Comparison of ENCODE assay signal across 8 cellular contexts in genomic region chr1:180632326-180633088, GRCh38. TPM values are rescaled to one million over a fixed set of nuclear protein-coding genes. Genes with fewer than 3 reads are reported as not detected.
DNase-seq lines count a peak whose midpoint lies in the region; ATAC-seq and TF ChIP-seq lines count a peak whose summit lies in the region.

No MANE protein-coding gene starts in this region.

- no peaks in the 10 kb centered on the region for H3K9me3 ChIP-seq in esophagus squamous epithelium
- H3K9me3 ChIP-seq in subcutaneous abdominal adipose tissue (ENCODE audit: control insufficient read depth in 5 of 5, low read length in 5 of 5) = no peaks in the 10 kb centered on the region

- 1 to 2% methylated on average over 8 to 18 of the region's 44 CpGs for WGBS in esophagus squamous epithelium, 2 donors

- H3K27me3 ChIP-seq in esophagus squamous epithelium = no peaks in the 10 kb centered on the region
- no peaks in the 10 kb centered on the region for H3K27me3 ChIP-seq in subcutaneous abdominal adipose tissue (ENCODE audit: control insufficient read depth in 5 of 5, insufficient read depth in 4 of 5, low read length in 5 of 5)

- H3K4me3 ChIP-seq in esophagus squamous epithelium (peak overlapping the region; percentile 56 to 86 (median 72)), subcutaneous abdominal adipose tissue (ENCODE audit: low read depth in 1 of 5, low read length in 5 of 5) (peak overlapping the region; percentile 80 to 100 (median 99))

- ATAC-seq in GM18519 (IDR thresholded peaks at IDR 0.05; ENCODE audit: low FRiP score, unreplicated experiment) = peak; percentile 20
- ATAC-seq in HG03045 (IDR thresholded peaks at IDR 0.05; ENCODE audit: unreplicated experiment) = peak; percentile 48
- peak; percentile 39 to 55 (median 40) for ATAC-seq in natural killer cell

- no peak for TF ChIP-seq POLR2A in esophagus squamous epithelium (IDR thresholded peaks at IDR 0.05)

- peak overlapping the region; percentile 31 to 87 (median 83) for H3K9ac ChIP-seq in subcutaneous abdominal adipose tissue (ENCODE audit: low read length in 5 of 5)

- TF ChIP-seq CTCF in esophagus squamous epithelium (IDR thresholded peaks at IDR 0.05) = no peak
- no peak for TF ChIP-seq CTCF in natural killer cell (IDR thresholded peaks at IDR 0.05)

- no peak overlapping the region for H3K27ac Mint-ChIP-seq in natural killer cell

- peaks cover 2 to 4% of the 10 kb centered on the region in 2 donors for H3K27me3 Mint-ChIP-seq in natural killer cell (ENCODE audit: low read depth in 2 of 2)

- H3K4me1 Mint-ChIP-seq in natural killer cell = peaks cover 0 to 14% of the 10 kb centered on the region in 2 donors

- H3K27ac ChIP-seq in esophagus squamous epithelium = peak overlapping the region; percentile 83 to 96 (median 92)
- H3K27ac ChIP-seq in subcutaneous abdominal adipose tissue (ENCODE audit: low read depth, low read length) = peak overlapping the region; percentile 86

- H3K36me3 ChIP-seq in esophagus squamous epithelium (no peaks in the 10 kb centered on the region), subcutaneous abdominal adipose tissue (ENCODE audit: control insufficient read depth in 5 of 5, insufficient read depth in 5 of 5, low read length in 5 of 5) (no peaks in the 10 kb centered on the region)

- H3K4me1 ChIP-seq in esophagus squamous epithelium (peaks cover 0 to 53% (median 17%) of the 10 kb centered on the region in 3 donors), subcutaneous abdominal adipose tissue (ENCODE audit: control insufficient read depth in 5 of 5, insufficient read depth in 5 of 5, low read length in 5 of 5) (peaks cover 5 to 38% (median 34%) of the 10 kb centered on the region in 5 donors)

- H3K36me3 Mint-ChIP-seq in natural killer cell = no peaks in the 10 kb centered on the region

- DNase-seq in AG08395 (ENCODE audit: low spot score) (peak; percentile 42), NCI-H524 treated with DMSO at 0.1 percent for 48 hours (lab: John Stamatoyannopoulos, UW) (peak; percentile 5), esophagus squamous epithelium (lab: John Stamatoyannopoulos, UW) (no peak), natural killer cell (peak; percentile 65)
- peak; percentile 82 for DNase-seq in activated CD8-positive, alpha-beta memory T cell treated with anti-CD3 and anti-CD28 coated beads, Interleukin-2, amount 50 U/mL, for 48 hours

- intact Hi-C loops in esophagus squamous epithelium (cut with DNase I) (no loop called here), natural killer cell (cut with micrococcal nuclease) (loop anchor here (5.0 kb wide), 3 partner anchors 230 to 750 kb away; partner anchors contain the start of genes STX6 and TOR1AIP1)

- H3K4me3 Mint-ChIP-seq in natural killer cell = no peak overlapping the region

- H3K9me3 Mint-ChIP-seq in natural killer cell = no peaks in the 10 kb centered on the region

RNA-seq across cellular contexts. Expression of gene XPR1, which starts 0.7 kb away (rescaled TPM):
- 10 to 100 TPM in 3 of 4 donors, 1 to 10 TPM in 1; 6.8 to 23.1 (median 17.2) TPM for total RNA-seq in esophagus squamous epithelium
- 10 to 100 TPM; 14.8 to 18.2 (median 16.7) TPM for total RNA-seq in natural killer cell
